18 cellular contexts compared by ENCODE assay signal in the genomic region with DNA sequence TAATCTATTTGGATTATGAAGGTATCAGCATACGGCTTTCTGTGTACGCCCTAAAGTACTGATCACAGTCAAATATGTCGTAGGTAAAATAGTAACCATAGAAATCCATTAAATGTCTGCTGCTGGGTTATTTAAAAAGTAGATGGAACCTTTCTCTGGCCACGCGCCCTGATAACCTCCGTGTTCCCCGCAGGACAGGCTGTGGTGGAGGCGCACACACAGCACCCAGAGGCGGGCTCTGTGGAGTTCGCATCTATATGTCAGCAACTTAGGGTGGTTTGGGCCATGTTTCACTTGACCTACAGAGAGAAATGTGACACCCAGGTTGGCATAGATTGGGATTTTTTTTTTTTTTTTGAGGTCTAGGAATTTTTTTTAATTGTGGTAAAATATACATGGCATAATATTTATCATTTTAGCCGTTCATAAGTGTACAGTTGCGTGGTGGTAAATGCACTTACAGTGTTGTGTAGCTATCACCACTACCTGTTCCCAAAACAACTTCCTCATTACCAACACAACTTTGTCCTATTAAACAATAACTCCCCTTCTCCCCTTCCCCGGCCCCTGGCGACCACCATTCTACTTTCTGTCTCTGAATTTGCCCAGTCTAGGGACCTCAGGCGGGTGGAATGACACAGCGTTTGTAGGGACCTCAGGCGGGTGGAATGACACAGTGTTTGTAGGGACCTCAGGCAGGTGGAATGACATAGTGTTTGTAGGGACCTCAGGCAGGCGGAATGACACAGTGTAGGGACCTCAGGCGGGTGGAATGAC. TPM values are rescaled to one million over a fixed set of nuclear protein-coding genes. Genes with fewer than 3 reads are reported as not detected.
DNase-seq lines count a peak whose midpoint lies in the region; ATAC-seq and TF ChIP-seq lines count a peak whose summit lies in the region.
"Had no signal": no experiment of that assay in that cellular context is flagged by ENCODE, and none has a peak within 500 bp of the region (broad histone marks: within the 10 kb centered on the region; RNA-seq: fewer than 3 reads in every experiment).

No MANE protein-coding gene starts in this region.

- peak overlapping the region; percentile 36 for H3K4me3 Mint-ChIP-seq in activated naive CD4-positive, alpha-beta T cell treated with anti-CD3 and anti-CD28 coated beads, Interleukin-2, amount 50 U/mL, for 24 hours
- H3K4me3 Mint-ChIP-seq in activated naive CD4-positive, alpha-beta T cell treated with anti-CD3 and anti-CD28 coated beads, Interleukin-2, amount 10 ng/mL, durations not matched to agents 7 days and 5 days: no peak overlapping the region
- H3K4me3 Mint-ChIP-seq in T-helper 17 cell (no peak overlapping the region), glutamatergic neuron (ENCODE audit: unreplicated experiment) (peak overlapping the region; percentile 11)
- H3K4me3 Mint-ChIP-seq in stimulated activated effector memory CD8-positive, alpha-beta T cell treated with anti-CD3 and anti-CD28 coated beads, Interleukin-12 subunit alpha, Interleukin-12 subunit beta, amount 100 ng/mL, for 72 hours: no peak overlapping the region
- H3K4me3 Mint-ChIP-seq: activated CD4-positive, alpha-beta T cell treated with anti-CD3 and anti-CD28 coated beads, Interleukin-2, amount 10 ng/mL, durations not matched to agents 7 days and 5 days; H9; neural progenitor cell had no signal

- no peaks in the 10 kb centered on the region for H3K9me3 Mint-ChIP-seq in activated naive CD4-positive, alpha-beta T cell treated with anti-CD3 and anti-CD28 coated beads, Interleukin-2, amount 50 U/mL, for 24 hours
- no peaks in the 10 kb centered on the region for H3K9me3 Mint-ChIP-seq in activated naive CD4-positive, alpha-beta T cell treated with anti-CD3 and anti-CD28 coated beads, Interleukin-2, amount 10 ng/mL, durations not matched to agents 7 days and 5 days
- H3K9me3 Mint-ChIP-seq in glutamatergic neuron (ENCODE audit: unreplicated experiment): no peaks in the 10 kb centered on the region
- peaks cover 12% of the 10 kb centered on the region for H3K9me3 Mint-ChIP-seq in stimulated activated effector memory CD8-positive, alpha-beta T cell treated with anti-CD3 and anti-CD28 coated beads, Interleukin-12 subunit alpha, Interleukin-12 subunit beta, amount 100 ng/mL, for 72 hours
- H3K9me3 Mint-ChIP-seq: H9 had no signal

- no peak for TF ChIP-seq CTCF in glutamatergic neuron (IDR thresholded peaks at IDR 0.05; ENCODE audit: partially characterized antibody, unreplicated experiment)

- no peak for DNase-seq in activated naive CD4-positive, alpha-beta T cell treated with anti-CD3 and anti-CD28 coated beads, Interleukin-2, amount 10 ng/mL, durations not matched to agents 7 days and 5 days
- no peak for DNase-seq in T-helper 17 cell
- DNase-seq in glutamatergic neuron: no peak
- DNase-seq in stimulated activated effector memory CD8-positive, alpha-beta T cell treated with anti-CD3 and anti-CD28 coated beads, Interleukin-12 subunit alpha, Interleukin-12 subunit beta, amount 100 ng/mL, for 72 hours (ENCODE audit: low spot score in 2 of 2): no peak
- DNase-seq in stimulated activated CD4-positive, alpha-beta T cell treated with anti-CD3 and anti-CD28 coated beads, Interleukin-4, amount 100 ng/mL, for 24 hours: no peak
- no peak for DNase-seq in NCI-H2196 treated with DMSO at 0.1 percent for 48 hours (lab: John Stamatoyannopoulos, UW; ENCODE audit: unreplicated experiment)
- DNase-seq: ACHN; activated CD4-positive, alpha-beta T cell treated with anti-CD3 and anti-CD28 coated beads, Interleukin-2, amount 10 ng/mL, durations not matched to agents 7 days and 5 days; activated T-cell treated with anti-CD3 and anti-CD28 coated beads for 4 hours; cerebellar nuclear complex; dorsolateral prefrontal cortex; H9; NCI-H1048; NCI-H1930 had no signal

- CTCF ChIA-PET in activated naive CD4-positive, alpha-beta T cell treated with anti-CD3 and anti-CD28 coated beads, Interleukin-2, amount 10 ng/mL, durations not matched to agents 7 days and 5 days (lab: Charles Lee): no interaction called here

- H3K4me1 Mint-ChIP-seq in activated naive CD4-positive, alpha-beta T cell treated with anti-CD3 and anti-CD28 coated beads, Interleukin-2, amount 50 U/mL, for 24 hours: peaks cover 88% of the 10 kb centered on the region
- peaks cover 16% of the 10 kb centered on the region for H3K4me1 Mint-ChIP-seq in activated naive CD4-positive, alpha-beta T cell treated with anti-CD3 and anti-CD28 coated beads, Interleukin-2, amount 10 ng/mL, durations not matched to agents 7 days and 5 days
- H3K4me1 Mint-ChIP-seq in T-helper 17 cell (peaks cover 61% of the 10 kb centered on the region), glutamatergic neuron (ENCODE audit: low read depth, unreplicated experiment) (peaks cover 19% of the 10 kb centered on the region)
- peaks cover 84% of the 10 kb centered on the region for H3K4me1 Mint-ChIP-seq in stimulated activated effector memory CD8-positive, alpha-beta T cell treated with anti-CD3 and anti-CD28 coated beads, Interleukin-12 subunit alpha, Interleukin-12 subunit beta, amount 100 ng/mL, for 72 hours

- H3K9me3 ChIP-seq in T-helper 17 cell (ENCODE audit: control insufficient read depth, low read length, poor library complexity, severe bottlenecking): no peaks in the 10 kb centered on the region

- no peaks in the 10 kb centered on the region for H3K27me3 Mint-ChIP-seq in activated naive CD4-positive, alpha-beta T cell treated with anti-CD3 and anti-CD28 coated beads, Interleukin-2, amount 50 U/mL, for 24 hours
- H3K27me3 Mint-ChIP-seq in activated naive CD4-positive, alpha-beta T cell treated with anti-CD3 and anti-CD28 coated beads, Interleukin-2, amount 10 ng/mL, durations not matched to agents 7 days and 5 days: no peaks in the 10 kb centered on the region
- H3K27me3 Mint-ChIP-seq in T-helper 17 cell (no peaks in the 10 kb centered on the region), glutamatergic neuron (ENCODE audit: unreplicated experiment) (peaks cover 6% of the 10 kb centered on the region)
- H3K27me3 Mint-ChIP-seq: activated CD4-positive, alpha-beta T cell treated with anti-CD3 and anti-CD28 coated beads, Interleukin-2, amount 10 ng/mL, durations not matched to agents 7 days and 5 days had no signal

- peaks cover 23% of the 10 kb centered on the region for H3K36me3 Mint-ChIP-seq in activated naive CD4-positive, alpha-beta T cell treated with anti-CD3 and anti-CD28 coated beads, Interleukin-2, amount 50 U/mL, for 24 hours
- H3K36me3 Mint-ChIP-seq in activated naive CD4-positive, alpha-beta T cell treated with anti-CD3 and anti-CD28 coated beads, Interleukin-2, amount 10 ng/mL, durations not matched to agents 7 days and 5 days: peaks cover 46% of the 10 kb centered on the region
- H3K36me3 Mint-ChIP-seq in T-helper 17 cell (ENCODE audit: low read depth): no peaks in the 10 kb centered on the region
- peaks cover 16% of the 10 kb centered on the region for H3K36me3 Mint-ChIP-seq in glutamatergic neuron (ENCODE audit: unreplicated experiment)
- H3K36me3 Mint-ChIP-seq in stimulated activated effector memory CD8-positive, alpha-beta T cell treated with anti-CD3 and anti-CD28 coated beads, Interleukin-12 subunit alpha, Interleukin-12 subunit beta, amount 100 ng/mL, for 72 hours: peaks cover 70% of the 10 kb centered on the region

- H3K27ac Mint-ChIP-seq in activated naive CD4-positive, alpha-beta T cell treated with anti-CD3 and anti-CD28 coated beads, Interleukin-2, amount 50 U/mL, for 24 hours: peak overlapping the region; percentile 87
- no peak overlapping the region for H3K27ac Mint-ChIP-seq in activated naive CD4-positive, alpha-beta T cell treated with anti-CD3 and anti-CD28 coated beads, Interleukin-2, amount 10 ng/mL, durations not matched to agents 7 days and 5 days
- H3K27ac Mint-ChIP-seq in T-helper 17 cell (peak overlapping the region; percentile 45), glutamatergic neuron (ENCODE audit: unreplicated experiment) (no peak overlapping the region)
- peak overlapping the region; percentile 97 for H3K27ac Mint-ChIP-seq in stimulated activated effector memory CD8-positive, alpha-beta T cell treated with anti-CD3 and anti-CD28 coated beads, Interleukin-12 subunit alpha, Interleukin-12 subunit beta, amount 100 ng/mL, for 72 hours
- H3K27ac Mint-ChIP-seq: activated CD4-positive, alpha-beta T cell treated with anti-CD3 and anti-CD28 coated beads, Interleukin-2, amount 10 ng/mL, durations not matched to agents 7 days and 5 days; neural progenitor cell had no signal

- no peak for ATAC-seq in T-helper 17 cell
- ATAC-seq in stimulated activated effector memory CD8-positive, alpha-beta T cell treated with anti-CD3 and anti-CD28 coated beads, Interleukin-12 subunit alpha, Interleukin-12 subunit beta, amount 100 ng/mL, for 72 hours: no peak
- no peak for ATAC-seq in activated CD4-positive, CD25-positive, alpha-beta regulatory T cell treated with anti-CD3 and anti-CD28 coated beads, Interleukin-2, amount 50 U/mL, for 24 hours
- ATAC-seq: SK-N-SH treated with all-trans-retinoic acid at 6 μM for 48 hours had no signal

RNA-seq across cellular contexts. Expression of a gene that starts 15.4 kb away (rescaled TPM):
- total RNA-seq in T-helper 17 cell: 10 to 100 TPM; 34.5 to 36.6 TPM
- 42.8 TPM for total RNA-seq in glutamatergic neuron (ENCODE audit: unreplicated experiment)

Comparison
In these comparisons a context has a peak if more than half of its experiments do, and no peak if none do; other contexts are left out.
1. H3K27ac Mint-ChIP-seq: peak in activated naive CD4-positive, alpha-beta T cell treated with anti-CD3 and anti-CD28 coated beads, Interleukin-2, amount 50 U/mL, for 24 hours (single experiment), T-helper 17 cell (single experiment) and stimulated activated effector memory CD8-positive, alpha-beta T cell treated with anti-CD3 and anti-CD28 coated beads, Interleukin-12 subunit alpha, Interleukin-12 subunit beta, amount 100 ng/mL, for 72 hours (single experiment); none in activated naive CD4-positive, alpha-beta T cell treated with anti-CD3 and anti-CD28 coated beads, Interleukin-2, amount 10 ng/mL, durations not matched to agents 7 days and 5 days (single experiment) and glutamatergic neuron (single experiment).
2. H3K4me3 Mint-ChIP-seq: peak in activated naive CD4-positive, alpha-beta T cell treated with anti-CD3 and anti-CD28 coated beads, Interleukin-2, amount 50 U/mL, for 24 hours (single experiment) and glutamatergic neuron (single experiment); none in activated naive CD4-positive, alpha-beta T cell treated with anti-CD3 and anti-CD28 coated beads, Interleukin-2, amount 10 ng/mL, durations not matched to agents 7 days and 5 days (single experiment), T-helper 17 cell (single experiment) and stimulated activated effector memory CD8-positive, alpha-beta T cell treated with anti-CD3 and anti-CD28 coated beads, Interleukin-12 subunit alpha, Interleukin-12 subunit beta, amount 100 ng/mL, for 72 hours (single experiment).